ENCODE assay signal across 7 cellular contexts in genomic region chr14:105583914-105584313, GRCh38. TPM values are rescaled to one million over a fixed set of nuclear protein-coding genes. Genes with fewer than 3 reads are reported as not detected.
A peak's percentile ranks its signal among the peaks of the same experiment; 100 is the strongest.
DNase-seq lines count a peak whose midpoint lies in the region; ATAC-seq, FAIRE-seq and TF ChIP-seq lines count a peak whose summit lies in the region.
"Not testable (repeated sequence)": the region's sequence is repeated elsewhere in the genome, so short reads cannot be mapped to it uniquely, and the experiment has no call there.

No MANE protein-coding gene starts in this region.

- intact Hi-C loops in aorta (cut with DNase I): not testable (repeated sequence)

- H3K36me3 Mint-ChIP-seq in stimulated activated memory B cell treated with anti-CD40 and anti-IgM and Interleukin-4, amounts not matched to agents 10 μg/mL and 1 μg/mL and 100 μg/mL, for 72 hours: peaks cover 26% of the 10 kb centered on the region

- H3K4me3 ChIP-seq in OCI-LY3 (ENCODE audit: low read length); aorta (ENCODE audit: low read length in 2 of 2): not testable (repeated sequence)

- not testable (repeated sequence) for H3K4me3 Mint-ChIP-seq in stimulated activated memory B cell treated with anti-CD40 and anti-IgM and Interleukin-4, amounts not matched to agents 10 μg/mL and 1 μg/mL and 100 μg/mL, for 72 hours

- not testable (repeated sequence) for H3K27me3 Mint-ChIP-seq in stimulated activated memory B cell treated with anti-CD40 and anti-IgM and Interleukin-4, amounts not matched to agents 10 μg/mL and 1 μg/mL and 100 μg/mL, for 72 hours

- H3K27me3 ChIP-seq in OCI-LY3 (ENCODE audit: low read depth, low read length); aorta (ENCODE audit: control insufficient read depth in 1 of 2, insufficient read depth in 2 of 2, low read length in 1 of 2): not testable (repeated sequence)

- H3K27ac Mint-ChIP-seq in stimulated activated memory B cell treated with anti-CD40 and anti-IgM and Interleukin-4, amounts not matched to agents 10 μg/mL and 1 μg/mL and 100 μg/mL, for 72 hours: peak overlapping the region; percentile 43

- H3K27ac ChIP-seq in OCI-LY3 (ENCODE audit: low read length): peak overlapping the region; percentile 87
- not testable (repeated sequence) for H3K27ac ChIP-seq in aorta (ENCODE audit: low read depth in 1 of 2, low read length in 2 of 2)

- WGBS in aorta, 2 donors: 94 to 95% methylated on average over 8 to 11 of the region's 13 CpGs

- DNase-seq in GM12891 (ENCODE audit: insufficient read length, low spot score): not testable (repeated sequence)
- peak; percentile 8 for DNase-seq in activated CD4-positive, CD25-positive, alpha-beta regulatory T cell treated with anti-CD3 and anti-CD28 coated beads, Interleukin-2, amount 50 U/mL, for 72 hours
- DNase-seq in islet precursor cell (peak; percentile 10), mesenteric fat pad (ENCODE audit: low spot score) (peak; percentile 53), aorta (peak; percentile 35 to 51)

- H3K9ac ChIP-seq in OCI-LY3 (ENCODE audit: low read length): peak overlapping the region; percentile 55; the same call in 1 of the 2 replicates

- peaks cover 58% of the 10 kb centered on the region for H3K4me1 Mint-ChIP-seq in stimulated activated memory B cell treated with anti-CD40 and anti-IgM and Interleukin-4, amounts not matched to agents 10 μg/mL and 1 μg/mL and 100 μg/mL, for 72 hours

- H2AFZ ChIP-seq in OCI-LY3 (ENCODE audit: low read depth, low read length): not testable (repeated sequence)

- not testable (repeated sequence) for ATAC-seq in stimulated activated memory B cell treated with anti-CD40 and anti-IgM and Interleukin-4, amounts not matched to agents 10 μg/mL and 1 μg/mL and 100 μg/mL, for 72 hours; aorta (ENCODE audit: low FRiP score)

- TF ChIP-seq POLR2A in GM12891 (IDR thresholded peaks at IDR 0.05; ENCODE audit: low read depth, low read length): not testable (repeated sequence)

- not testable (repeated sequence) for TF ChIP-seq CTCF in OCI-LY3 (IDR thresholded peaks at IDR 0.05; ENCODE audit: low read depth, low read length)

- H3K36me3 ChIP-seq in OCI-LY3 (replicated peaks; ENCODE audit: low read depth, low read length); aorta (ENCODE audit: control insufficient read depth in 1 of 2, insufficient read depth in 2 of 2, low read length in 1 of 2): not testable (repeated sequence)

- peak; percentile 55 for FAIRE-seq in GM12891 (lab: Jason Lieb, UNC)

- not testable (repeated sequence) for H4K20me1 ChIP-seq in OCI-LY3 (ENCODE audit: insufficient read depth, low read length)

- H3K79me2 ChIP-seq in OCI-LY3 (ENCODE audit: low read length): not testable (repeated sequence)

- H3K9me3 Mint-ChIP-seq in stimulated activated memory B cell treated with anti-CD40 and anti-IgM and Interleukin-4, amounts not matched to agents 10 μg/mL and 1 μg/mL and 100 μg/mL, for 72 hours: not testable (repeated sequence)

- peaks cover 47% of the 10 kb centered on the region for H3K4me1 ChIP-seq in OCI-LY3 (ENCODE audit: low read length)
- H3K4me1 ChIP-seq in aorta (ENCODE audit: control insufficient read depth in 1 of 2, insufficient read depth in 2 of 2, low read length in 2 of 2): not testable (repeated sequence)

- H3K4me2 ChIP-seq in OCI-LY3 (ENCODE audit: low read length): not testable (repeated sequence)

- not testable (repeated sequence) for H3K9me3 ChIP-seq in OCI-LY3 (ENCODE audit: insufficient read depth, low read length); aorta (ENCODE audit: control insufficient read depth, low read length)

RNA-seq across cellular contexts. Expression of gene TMEM121, which starts 57.5 kb away (rescaled TPM):
- 0.18 TPM for polyA plus RNA-seq in GM12891 (2012; ENCODE audit: low read depth, missing spikeins)
- total RNA-seq in mesenteric fat pad (2.1 TPM), aorta (1 to 10 TPM; 1.9 to 7.5 TPM)
- 1 to 10 TPM in 1 of 2 donors, under 1 TPM in 1; 0.75 to 4.2 TPM for polyA plus RNA-seq in aorta
